28 cellular contexts compared by ENCODE assay signal in the genomic region with DNA sequence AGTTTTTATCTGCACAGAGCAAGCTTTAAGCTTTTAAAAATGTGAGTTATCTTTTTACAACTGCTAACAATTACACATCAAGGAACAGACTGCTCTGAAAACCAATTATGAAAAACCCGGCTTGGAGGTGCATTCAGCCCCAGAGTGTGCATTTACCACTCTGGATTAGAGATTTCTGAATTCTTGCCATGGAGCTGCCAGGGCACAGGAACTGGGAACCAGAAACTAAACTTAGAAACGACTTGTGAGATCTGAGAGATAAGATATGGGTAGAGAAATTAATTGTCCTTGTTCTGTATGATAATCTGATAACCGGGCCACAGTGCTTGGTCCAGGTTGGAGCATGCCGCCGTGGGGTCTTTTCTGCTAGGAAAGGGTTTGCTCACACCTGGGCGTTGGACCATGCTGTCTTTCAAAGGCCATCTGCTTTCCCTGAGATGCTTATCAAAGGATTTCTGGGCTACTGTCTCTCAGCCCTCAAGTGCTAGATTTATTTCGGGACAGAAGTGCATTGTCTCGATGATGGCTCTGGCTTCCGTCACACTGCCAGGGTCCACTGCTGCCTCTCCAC.
"Had no signal": no experiment of that assay in that cellular context is flagged by ENCODE, and none has a peak within 500 bp of the region (broad histone marks: within the 10 kb centered on the region; RNA-seq: fewer than 3 reads in every experiment).

No MANE protein-coding gene starts in this region.

- H3K27ac ChIP-seq: foreskin keratinocyte, heart left ventricle, lower lobe of right lung, stomach, thyroid gland, upper lobe of left lung, vagina had no signal

- H3K36me3 ChIP-seq: heart left ventricle, lower lobe of right lung, stomach, thyroid gland, upper lobe of left lung, vagina had no signal

- H3K9me3 ChIP-seq: heart left ventricle, lower lobe of right lung, mucosa of descending colon, stomach, thyroid gland, upper lobe of left lung, vagina had no signal

- H3K27me3 ChIP-seq: heart left ventricle, stomach, thyroid gland, upper lobe of left lung, vagina had no signal

- H3K4me3 ChIP-seq: heart left ventricle, lower lobe of right lung, mucosa of descending colon, stomach, thyroid gland, upper lobe of left lung, vagina had no signal

- ATAC-seq: activated CD4-positive, alpha-beta T cell treated with anti-CD3 and anti-CD28 coated beads for 36 hours; activated CD8-positive, alpha-beta memory T cell treated with anti-CD3 and anti-CD28 coated beads, Interleukin-2, amount 10 ng/mL, durations not matched to agents 7 days and 5 days; activated CD8-positive, alpha-beta T cell treated with anti-CD3 and anti-CD28 coated beads, Interleukin-2, amount 10 ng/mL, durations not matched to agents 7 days and 5 days; activated T-cell treated with anti-CD3 and anti-CD28 coated beads, Interleukin-2, amount 50 U/mL, for 72 hours; esophagus mucosa; foreskin keratinocyte; heart left ventricle; left lobe of liver; lower lobe of right lung; mucosa of descending colon; natural killer cell treated with Interleukin-12 subunit alpha and Interleukin-12 subunit beta and Interleukin-15 and Interleukin-18, amount 100 ng/mL, for 72 hours; sciatic nerve; stimulated activated naive B cell treated with anti-CD40 and anti-IgM and Interleukin-4, amounts not matched to agents 10 μg/mL and 1 μg/mL and 100 μg/mL, for 72 hours had no signal

- H3K4me1 ChIP-seq: foreskin keratinocyte, lower lobe of right lung, stomach, thyroid gland, vagina had no signal

- DNase-seq: activated CD4-positive, alpha-beta T cell treated with anti-CD3 and anti-CD28 coated beads for 36 hours; activated CD4-positive, CD25-positive, alpha-beta regulatory T cell; activated CD8-positive, alpha-beta memory T cell treated with anti-CD3 and anti-CD28 coated beads, Interleukin-2, amount 10 ng/mL, durations not matched to agents 7 days and 5 days; activated CD8-positive, alpha-beta T cell treated with anti-CD3 and anti-CD28 coated beads, Interleukin-2, amount 10 ng/mL, durations not matched to agents 7 days and 5 days; activated naive CD4-positive, alpha-beta T cell treated with Interleukin-2 at 50 U/mL for 16 hours; activated T-cell treated with anti-CD3 and anti-CD28 coated beads, Interleukin-2, amount 50 U/mL, for 72 hours; anterior cingulate cortex; foreskin keratinocyte; heart left ventricle; kidney glomerular epithelial cell; lower lobe of right lung; mesenchymal stem cell; mucosa of descending colon; retina; small intestine; stimulated activated CD4-positive, alpha-beta T cell treated with anti-CD3 and anti-CD28 coated beads, Interleukin-1b, Interleukin-23, amount 100 ng/mL, for 48 hours; stimulated activated CD4-positive, alpha-beta T cell treated with anti-CD3 and anti-CD28 coated beads, Interleukin-4, amount 100 ng/mL, for 4 hours; stimulated activated CD8-positive, alpha-beta memory T cell treated with anti-CD3 and anti-CD28 coated beads, Interleukin-4, amount 100 ng/mL, for 48 hours; stimulated activated naive B cell treated with anti-CD40 and anti-IgM and Interleukin-4, amounts not matched to agents 10 μg/mL and 1 μg/mL and 100 μg/mL, for 72 hours; stomach; T-helper 1 cell; thyroid gland; upper lobe of left lung had no signal
